ENCODE assay signal across 8 cellular contexts in genomic region chr10:90871279-90871760, GRCh38. TPM values are rescaled to one million over a fixed set of nuclear protein-coding genes. Genes with fewer than 3 reads are reported as not detected.
DNase-seq lines count a peak whose midpoint lies in the region; ATAC-seq, FAIRE-seq and TF ChIP-seq lines count a peak whose summit lies in the region.

No MANE protein-coding gene starts in this region.

- no peak overlapping the region for H4K5ac ChIP-seq in H1 (ENCODE audit: insufficient read length, low read depth, low read length)

- 0 out of 2 replicates have a peak overlapping the region, but pooled peaks have one; percentile 3 for H3K27ac ChIP-seq in H1 (ENCODE audit: low read depth, low read length)

- H4K20me1 ChIP-seq in H1 (replicated peaks in 1 of 2; ENCODE audit: control insufficient read depth in 1 of 2, insufficient read depth in 2 of 2, low read length in 2 of 2): no peaks in the 10 kb centered on the region

- H2BK20ac ChIP-seq in H1 (ENCODE audit: low read length): no peak overlapping the region

- peaks cover 0 to 5% (median 2%) of the 10 kb centered on the region in 4 experiments; a peak in 4 of 7 replicates for H3K4me1 ChIP-seq in H1 (replicated peaks in 1 of 4; ENCODE audit: control insufficient read depth in 3 of 4, insufficient read depth in 4 of 4, low read length in 3 of 4)

- no peak overlapping the region for H2AK5ac ChIP-seq in H1 (ENCODE audit: low read depth, low read length)

- no peak overlapping the region for H4K91ac ChIP-seq in H1 (replicated peaks; ENCODE audit: insufficient read length, low read length)

- ATAC-seq in HG02885 (IDR thresholded peaks at IDR 0.05; ENCODE audit: poor library complexity, unreplicated experiment): peak; percentile 56
- ATAC-seq in stimulated activated naive CD8-positive, alpha-beta T cell treated with anti-CD3 and anti-CD28 coated beads, Interleukin-15, Interleukin-2, amounts not matched to agents 100 U/mL and 50 U/mL, for 24 hours: peak; percentile 47

- peaks cover 9 to 30% of the 10 kb centered on the region in 2 experiments for H3K79me2 ChIP-seq in H1 (ENCODE audit: control insufficient read depth in 1 of 2, insufficient read depth in 2 of 2, low read length in 2 of 2)

- 2% methylated on average over 14 of the region's 14 CpGs; no CpG with 5 or more reads in 1 of the 2 experiments for WGBS in H1 (ENCODE audit: extremely low coverage in 1 of 2, insufficient coverage in 1 of 2, insufficient read length in 1 of 2, insufficient replicate concordance in 2 of 2, low coverage in 1 of 2, low lambda C conversion rate in 2 of 2, missing lambda C conversion rate in 1 of 2), 2 experiments

- no peak overlapping the region for H2BK15ac ChIP-seq in H1 (ENCODE audit: low read length)

- H2BK120ac ChIP-seq in H1 (replicated peaks; ENCODE audit: low read depth, low read length): no peak overlapping the region

- H2BK5ac ChIP-seq in H1 (ENCODE audit: low read depth, low read length): no peak overlapping the region

- H3K4me3 ChIP-seq in H1 (ENCODE audit: extremely low read depth in 1 of 4, insufficient read depth in 2 of 4, low read depth in 3 of 4, low read length in 4 of 4): peak overlapping the region; percentile 90 to 99 (median 96); a peak in 7 of 8 replicates

- peak; percentile 78 to 81 for TF ChIP-seq RAD21 in H1 (IDR thresholded peaks at IDR 0.05 in 1 of 2, conservative IDR thresholded peaks at IDR 0.05 in 1 of 2; ENCODE audit: low read depth in 2 of 2, low read length in 2 of 2)

- H3K27me3 ChIP-seq in H1 (replicated peaks in 1 of 4; ENCODE audit: control insufficient read depth in 3 of 4, extremely low read depth in 1 of 4, insufficient read depth in 3 of 4, low read length in 3 of 4): no peaks in the 10 kb centered on the region

- H2BK12ac ChIP-seq in H1 (ENCODE audit: low read depth, low read length): no peak overlapping the region

- peak; percentile 96 for FAIRE-seq in H1 (lab: Jason Lieb, UNC)

- no peak for TF ChIP-seq POLR2A in H1 (IDR thresholded peaks at IDR 0.05; ENCODE audit: control extremely low read depth in 1 of 2, low read depth in 2 of 2, low read length in 2 of 2)

- no peak overlapping the region for H3K18ac ChIP-seq in H1 (ENCODE audit: extremely low read depth, low read length)

- no peak overlapping the region for H3K4ac ChIP-seq in H1 (replicated peaks; ENCODE audit: insufficient read length, low read depth, low read length)

- no peaks in the 10 kb centered on the region for H3K79me1 ChIP-seq in H1 (ENCODE audit: low read depth, low read length)

- H3K56ac ChIP-seq in H1 (replicated peaks; ENCODE audit: insufficient read length, low read depth, low read length): no peak overlapping the region

- H3K14ac ChIP-seq in H1 (ENCODE audit: insufficient read length): no peak overlapping the region

- peak overlapping the region in 1 of 4 experiments; percentile 96; a peak in 2 of 7 replicates for H3K9ac ChIP-seq in H1 (replicated peaks in 1 of 4; ENCODE audit: extremely low read depth in 1 of 4, low read depth in 3 of 4, low read length in 3 of 4)

- peaks cover 4 to 10% of the 10 kb centered on the region in 2 experiments; a peak in 2 of 4 replicates for H3K9me3 ChIP-seq in H1 (ENCODE audit: insufficient read depth in 2 of 2, low read depth in 1 of 2, low read length in 1 of 2)

- in situ Hi-C loops in GM13977 (cut with MboI; ENCODE audit: low pct_unique_long_range_greater_than_20kb, low sequenced_read_pairs, unreplicated experiment): loop anchor here (25.0 kb wide), 2 partner anchors 134 to 1084 kb away; no protein-coding TSS in a partner anchor

- H3K4me2 ChIP-seq in H1 (ENCODE audit: insufficient read depth in 1 of 2, low read depth in 2 of 2, low read length in 2 of 2): peak overlapping the region; percentile 88 to 95

- DNase-seq in A172 (ENCODE audit: low spot score) (peak; percentile 73), GM13977 (ENCODE audit: low spot score) (peak; percentile 50), NCI-H2029 treated with DMSO at 0.1 percent for 48 hours (lab: John Stamatoyannopoulos, UW) (peak; percentile 20), H1 (ENCODE audit: low read depth in 1 of 2, low spot score in 2 of 2) (peak in 1 of 2 experiments; percentile 57), lung microvascular endothelial cell (ENCODE audit: low read depth in 2 of 2) (peak; percentile 72 to 88)
- peak; percentile 33 for DNase-seq in activated CD4-positive, CD25-positive, alpha-beta regulatory T cell treated with anti-CD3 and anti-CD28 coated beads, Interleukin-2, amount 50 U/mL, for 72 hours
- peak; percentile 39 for DNase-seq in stimulated activated naive CD8-positive, alpha-beta T cell treated with anti-CD3 and anti-CD28 coated beads, Interleukin-15, Interleukin-2, amounts not matched to agents 100 U/mL and 50 U/mL, for 24 hours

- peaks cover 2 to 13% (median 5%) of the 10 kb centered on the region in 4 experiments; a peak in 6 of 8 replicates for H3K36me3 ChIP-seq in H1 (ENCODE audit: control insufficient read depth in 2 of 4, insufficient read depth in 4 of 4, low read length in 3 of 4)

- POLR2A ChIA-PET in H1 (lab: Charles Lee; ENCODE audit: partially characterized antibody): interaction anchor here (0.7 to 2.1 kb wide), 9 partner anchors 8 to 1087 kb away, joined by 3 to 6 read pairs (median 3); partner anchors contain the start of gene HTR7

- H2AFZ ChIP-seq in H1 (ENCODE audit: low read length): peak overlapping the region; percentile 98

- no peak overlapping the region for H4K8ac ChIP-seq in H1 (ENCODE audit: extremely low read depth, insufficient read depth, low read length)

- no peak overlapping the region for H3K23ac ChIP-seq in H1 (ENCODE audit: insufficient read length)

- CTCF ChIA-PET in H1 (lab: Charles Lee; ENCODE audit: partially characterized antibody): interaction anchor here (0.7 to 3.2 kb wide), 17 partner anchors 8 to 379 kb away, joined by 3 to 20 read pairs (median 3); no protein-coding TSS in a partner anchor

- H3K23me2 ChIP-seq in H1 (ENCODE audit: low read depth, low read length): peaks cover 6% of the 10 kb centered on the region; the same call in 1 of the 2 replicates

- TF ChIP-seq EP300 in H1 (IDR thresholded peaks at IDR 0.05; ENCODE audit: borderline replicate concordance in 1 of 2, low read depth in 2 of 2, low read length in 2 of 2): no peak

- TF ChIP-seq CTCF in GM13977 (IDR thresholded peaks at IDR 0.05; ENCODE audit: extremely low read depth, insufficient read depth, missing control alignments) (peak; percentile 61), H1 (IDR thresholded peaks at IDR 0.05; ENCODE audit: control extremely low read depth in 1 of 3, insufficient read depth in 1 of 3, low read depth in 1 of 3, low read length in 3 of 3) (peak; percentile 55 to 79 (median 68))

TF ChIP-seq in H1, 55 proteins besides CTCF, POLR2A, EP300 and RAD21 (continues in another document):
- TF ChIP-seq ASH2L (IDR thresholded peaks at IDR 0.05; ENCODE audit: low read length): peak; percentile 32
- TF ChIP-seq ATF2 (IDR thresholded peaks at IDR 0.05; ENCODE audit: low read length): peak; percentile 72; the same call in 1 of the 2 replicates
- peak; percentile 20 for TF ChIP-seq KDM4A (IDR thresholded peaks at IDR 0.05; ENCODE audit: low read depth, low read length, severe bottlenecking)

RNA-seq across cellular contexts. Expression of gene RPP30, which starts 0.5 kb away (rescaled TPM):
- 114 and 150 TPM in 2 replicates for total RNA-seq in A172 (2014; rRNA removed; shearing (Covaris generic))
- 76.7 and 79.7 TPM in 2 replicates for total RNA-seq in H1 (2021; fragmentation: NEBNext Ultra II Directional; extraction: Animal tissue kit (Norgen Biotek cat#: 25700))
- polyA plus RNA-seq in H1 (2011; rRNA removed): 20.9 and 38.9 TPM in 2 replicates
- polyA plus RNA-seq in H1 (2011; cell fraction: cytosol; rRNA removed): 34.4 TPM
- 15.8 TPM for polyA plus RNA-seq in H1 (2011; cell fraction: nucleus; rRNA removed)
- 61.9 to 112 TPM (median 66.5 TPM) in 4 replicates for polyA plus RNA-seq in H1 (2012, experiment 1 of 2)
- 75.7 TPM for polyA plus RNA-seq in H1 (2012, experiment 2 of 2)
- polyA plus RNA-seq in H1 (2013, experiment 1 of 2): 66.8 TPM
- polyA plus RNA-seq in H1 (2013, experiment 2 of 2): 67.9 TPM
- polyA minus RNA-seq in H1 (2011; rRNA and poly(A)+ RNA removed): 47.4 and 51.0 TPM in 2 replicates
- polyA minus RNA-seq in H1 (2011; cell fraction: cytosol; rRNA and poly(A)+ RNA removed): 28.5 TPM
- polyA minus RNA-seq in H1 (2011; cell fraction: nucleus; rRNA and poly(A)+ RNA removed): 47.9 TPM
- 20.2 and 24.0 TPM in 2 replicates for total RNA-seq in lung microvascular endothelial cell

RNA-seq across cellular contexts. Expression of gene HTR7, which starts 13.5 kb away (rescaled TPM):
- total RNA-seq in A172 (2014; rRNA removed; shearing (Covaris generic)): 0.12 and 0.31 TPM in 2 replicates
- total RNA-seq in H1 (2021; fragmentation: NEBNext Ultra II Directional; extraction: Animal tissue kit (Norgen Biotek cat#: 25700)): 24.6 and 26.9 TPM in 2 replicates
- polyA plus RNA-seq in H1 (2011; rRNA removed): 11.5 and 22.9 TPM in 2 replicates
- 12.3 TPM for polyA plus RNA-seq in H1 (2011; cell fraction: cytosol; rRNA removed)
- polyA plus RNA-seq in H1 (2011; cell fraction: nucleus; rRNA removed): 13.9 TPM
- polyA plus RNA-seq in H1 (2012, experiment 1 of 2): 22.1 to 28.6 TPM (median 25.0 TPM) in 4 replicates
- polyA plus RNA-seq in H1 (2012, experiment 2 of 2): 4.5 TPM
- 4.6 TPM for polyA plus RNA-seq in H1 (2013, experiment 1 of 2)
- polyA plus RNA-seq in H1 (2013, experiment 2 of 2): 4.4 TPM
- 26.2 and 55.7 TPM in 2 replicates for polyA minus RNA-seq in H1 (2011; rRNA and poly(A)+ RNA removed)
- 11.0 TPM for polyA minus RNA-seq in H1 (2011; cell fraction: cytosol; rRNA and poly(A)+ RNA removed)
- 56.1 TPM for polyA minus RNA-seq in H1 (2011; cell fraction: nucleus; rRNA and poly(A)+ RNA removed)
- total RNA-seq in lung microvascular endothelial cell: under 0.01 TPM in 2 replicates

RNA-seq across cellular contexts. Expression of gene ANKRD1, which starts 49.6 kb away (rescaled TPM):
- 705 and 1,018 TPM in 2 replicates for total RNA-seq in A172 (2014; rRNA removed; shearing (Covaris generic))
- not detected in 2 replicates for total RNA-seq in H1 (2021; fragmentation: NEBNext Ultra II Directional; extraction: Animal tissue kit (Norgen Biotek cat#: 25700))
- polyA plus RNA-seq in H1 (2011; rRNA removed): 0.03 and 0.11 TPM in 2 replicates
- polyA plus RNA-seq in H1 (2011; cell fraction: cytosol; rRNA removed): 0.12 TPM
- polyA plus RNA-seq in H1 (2011; cell fraction: nucleus; rRNA removed): 0.26 TPM
- 0.09 to 0.62 TPM (median 0.40 TPM) in 4 replicates for polyA plus RNA-seq in H1 (2012, experiment 1 of 2)
- polyA plus RNA-seq in H1 (2012, experiment 2 of 2): 0.10 TPM
- polyA plus RNA-seq in H1 (2013, experiment 1 of 2): 0.34 TPM
- polyA plus RNA-seq in H1 (2013, experiment 2 of 2): 0.42 TPM
- polyA minus RNA-seq in H1 (2011; rRNA and poly(A)+ RNA removed): 0.12 and 0.44 TPM in 2 replicates
- not detected for polyA minus RNA-seq in H1 (2011; cell fraction: cytosol; rRNA and poly(A)+ RNA removed)
- not detected for polyA minus RNA-seq in H1 (2011; cell fraction: nucleus; rRNA and poly(A)+ RNA removed)
- total RNA-seq in lung microvascular endothelial cell: 224 and 350 TPM in 2 replicates

Comparison
In these comparisons a context has a peak if more than half of its experiments do, and no peak if none do; other contexts are left out.
1. RNA of gene HTR7, which starts 13.5 kb away (total RNA-seq): 24.6 to 26.9 TPM in H1; 0.12 to 0.31 TPM in A172 and under 0.01 TPM in lung microvascular endothelial cell; every median in the first group is over 10 times any median in the second.
2. RNA of gene ANKRD1, which starts 49.6 kb away (total RNA-seq): 705 to 1,018 TPM in A172 and 224 to 350 TPM in lung microvascular endothelial cell; not detected in H1; every median in the first group is over 100 times any median in the second.